In genomic region chr19:289651-290538, GRCh38 we compare ENCODE assay signal across 7 cellular contexts. TPM values are rescaled to one million over a fixed set of nuclear protein-coding genes. Genes with fewer than 3 reads are reported as not detected.
A peak's percentile ranks its signal among the peaks of the same experiment; 100 is the strongest.
DNase-seq lines count a peak whose midpoint lies in the region; ATAC-seq and TF ChIP-seq lines count a peak whose summit lies in the region.

No MANE protein-coding gene starts in this region.

- CTCF ChIA-PET in HCT116 (lab: Charles Lee) = no interaction called here

- no peak overlapping the region for H2AFZ ChIP-seq in HCT116 (ENCODE audit: low read depth, low read length, poor library complexity, severe bottlenecking)

- H3K4me3 ChIP-seq in HCT116 (replicated peaks in 1 of 2; ENCODE audit: low read depth in 1 of 2, low read length in 2 of 2) (peak overlapping the region; percentile 69 to 77), NT2/D1 (ENCODE audit: insufficient read length, low read depth) (peak overlapping the region; percentile 82), astrocyte of the spinal cord (ENCODE audit: low read depth, low read length) (peak overlapping the region; percentile 52), suprapubic skin (peak overlapping the region; percentile 50), SJCRH30 (no peak overlapping the region)

- intact Hi-C loops in HCT116 (cut with micrococcal nuclease) = no loop called here

- H3K36me3 ChIP-seq in HCT116 (ENCODE audit: control insufficient read depth in 1 of 2, insufficient read depth in 2 of 2, low read length in 2 of 2) (peaks cover 14% of the 10 kb centered on the region in 2 experiments; a peak in 3 of 4 replicates), NT2/D1 (ENCODE audit: insufficient read depth, insufficient read length, low read length) (peaks cover 7% of the 10 kb centered on the region), suprapubic skin (no peaks in the 10 kb centered on the region), SJCRH30 (no peaks in the 10 kb centered on the region)

- RAD21 ChIA-PET in HCT116 (lab: Charles Lee; ENCODE audit: low non-redundant PET in 1 of 2, low total read pairs in 2 of 2, uncharacterized antibody in 2 of 2, unreplicated experiment in 2 of 2) = no interaction called here

- peak; percentile 77 for ATAC-seq in HCT116

- H3K27ac ChIP-seq in HCT116 (ENCODE audit: low read depth, low read length) (peak overlapping the region; percentile 99), suprapubic skin (peak overlapping the region; percentile 89), SJCRH30 (no peak overlapping the region)

- POLR2A ChIA-PET in HCT116 (lab: Charles Lee) = interaction anchor here (0.6 kb wide), 1 partner anchor 1475 kb away, joined by 6 read pairs; no protein-coding TSS in a partner anchor

- 24% methylated on average over 15 of the region's 29 CpGs for WGBS in suprapubic skin

- no peak for TF ChIP-seq EP300 in suprapubic skin (IDR thresholded peaks at IDR 0.05)

- peaks cover 12 to 28% of the 10 kb centered on the region in 2 experiments for H3K4me1 ChIP-seq in HCT116 (ENCODE audit: control insufficient read depth in 1 of 2, insufficient read depth in 2 of 2, low read length in 2 of 2)
- H3K4me1 ChIP-seq in NT2/D1 (ENCODE audit: insufficient read depth, insufficient read length) = peaks cover 19% of the 10 kb centered on the region
- peaks cover 36% of the 10 kb centered on the region for H3K4me1 ChIP-seq in suprapubic skin
- H3K4me1 ChIP-seq in SJCRH30 = no peaks in the 10 kb centered on the region

- H3K9me3 ChIP-seq in HCT116 (ENCODE audit: control insufficient read depth in 1 of 2, insufficient read depth in 1 of 2, low read depth in 1 of 2, low read length in 2 of 2) = no peaks in the 10 kb centered on the region
- H3K9me3 ChIP-seq in NT2/D1 (ENCODE audit: insufficient read depth, low read length) = no peaks in the 10 kb centered on the region; the same call in 1 of the 2 replicates
- H3K9me3 ChIP-seq in suprapubic skin = no peaks in the 10 kb centered on the region
- no peaks in the 10 kb centered on the region for H3K9me3 ChIP-seq in SJCRH30 (replicated peaks)

- TF ChIP-seq RAD21 in HCT116 (IDR thresholded peaks at IDR 0.05; ENCODE audit: low read depth) = no peak

- in situ Hi-C loops in astrocyte of the spinal cord (cut with HindIII; ENCODE audit: low sequenced_read_pairs) = no loop called here

- H3K4me2 ChIP-seq in HCT116 (ENCODE audit: low read length) = peak overlapping the region; percentile 84

- peaks cover 50% of the 10 kb centered on the region for H3K79me2 ChIP-seq in HCT116 (ENCODE audit: insufficient read depth, low read length)

- TF ChIP-seq CTCF in HCT116 (IDR thresholded peaks at IDR 0.05 in 2 of 3, conservative IDR thresholded peaks at IDR 0.05 in 1 of 3; ENCODE audit: borderline replicate concordance in 1 of 3, insufficient read depth in 1 of 3, low read depth in 2 of 3, low read length in 2 of 3) (no peak), astrocyte of the spinal cord (IDR thresholded peaks at IDR 0.05; ENCODE audit: low read depth, low read length) (no peak), suprapubic skin (IDR thresholded peaks at IDR 0.05) (no peak)

- peak; percentile 74 for DNase-seq in HCT116 (ENCODE audit: low read depth, low spot score)
- peak; percentile 76 for DNase-seq in NT2/D1 (ENCODE audit: low read depth, low spot score)
- DNase-seq in astrocyte of the spinal cord (ENCODE audit: low read depth, low spot score) = peak; percentile 65
- peak; percentile 95 for DNase-seq in kidney tubule cell (ENCODE audit: low spot score)
- DNase-seq in suprapubic skin (ENCODE audit: low spot score in 2 of 2) = no peak
- DNase-seq in AML-193 (lab: John Stamatoyannopoulos, UW) = no peak
- no peak for DNase-seq in SJCRH30

- H3K9ac ChIP-seq in HCT116 (ENCODE audit: low read length) (peak overlapping the region; percentile 97), NT2/D1 (ENCODE audit: insufficient read length, low read depth) (peak overlapping the region; percentile 86)

- TSS peak; percentile 37 for BruUV-seq in HCT116 (replicated peaks; lab: Mats Ljungman, UMichigan)

- no peaks in the 10 kb centered on the region for H4K20me1 ChIP-seq in HCT116 (ENCODE audit: insufficient read depth)

- H3K9me2 ChIP-seq in HCT116 (ENCODE audit: insufficient read depth) = no peaks in the 10 kb centered on the region

- no peaks in the 10 kb centered on the region for H3K27me3 ChIP-seq in HCT116 (ENCODE audit: insufficient read depth, low read length)
- peaks cover 15% of the 10 kb centered on the region for H3K27me3 ChIP-seq in NT2/D1 (ENCODE audit: insufficient read depth, insufficient read length)
- H3K27me3 ChIP-seq in suprapubic skin = peaks cover 51% of the 10 kb centered on the region
- H3K27me3 ChIP-seq in SJCRH30 = no peaks in the 10 kb centered on the region; the same call in 1 of the 2 replicates

- TF ChIP-seq POLR2A in HCT116 (IDR thresholded peaks at IDR 0.05; ENCODE audit: borderline replicate concordance, extremely low read depth, insufficient read depth, insufficient read length) (no peak), suprapubic skin (IDR thresholded peaks at IDR 0.05) (no peak)

TF ChIP-seq in HCT116, 20 proteins besides CTCF, POLR2A, EP300 and RAD21:
- TF ChIP-seq, protein P1, sequence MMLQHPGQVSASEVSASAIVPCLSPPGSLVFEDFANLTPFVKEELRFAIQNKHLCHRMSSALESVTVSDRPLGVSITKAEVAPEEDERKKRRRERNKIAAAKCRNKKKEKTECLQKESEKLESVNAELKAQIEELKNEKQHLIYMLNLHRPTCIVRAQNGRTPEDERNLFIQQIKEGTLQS (IDR thresholded peaks at IDR 0.05) = no peak
- 0 out of 2 replicates have a peak, but pooled peaks have one; percentile 45 for TF ChIP-seq POLR2AphosphoS5 (IDR thresholded peaks at IDR 0.05; ENCODE audit: low read depth, low read length)

RNA-seq across cellular contexts. Expression of gene PLPP2, which starts 1.3 kb away (rescaled TPM):
- total RNA-seq in HCT116 (2021; ENCODE audit: unreplicated experiment) (128 TPM), suprapubic skin (100 to 1,000 TPM in 3 of 4 donors, 10 to 100 TPM in 1; 75.9 to 114 (median 109) TPM)
- polyA plus RNA-seq in HCT116 (2012) = 153 and 158 TPM in 2 replicates
- 0.04 TPM in 1 of 2 replicates, not detected in the other for total RNA-seq in SJCRH30 (2014; rRNA removed; shearing (Covaris generic))

RNA-seq across cellular contexts. Expression of gene MIER2, which starts 54.7 kb away (rescaled TPM):
- total RNA-seq in HCT116 (2021; ENCODE audit: unreplicated experiment) (41.5 TPM), suprapubic skin (10 to 100 TPM; 17.5 to 55.7 (median 44.8) TPM)
- 36.1 and 42.5 TPM in 2 replicates for polyA plus RNA-seq in HCT116 (2012)
- 14.8 and 18.5 TPM in 2 replicates for total RNA-seq in SJCRH30 (2014; rRNA removed; shearing (Covaris generic))

Comparison
In these comparisons a context has a peak if more than half of its experiments do, and no peak if none do; other contexts are left out.
1. DNase-seq: peak in HCT116 (single experiment), NT2/D1 (single experiment), astrocyte of the spinal cord (single experiment) and kidney tubule cell (single experiment); none in suprapubic skin (0 of 2), AML-193 (0 of 2) and SJCRH30 (0 of 2).
2. RNA of gene PLPP2, which starts 1.3 kb away (total RNA-seq): 128 TPM in HCT116 (single experiment) and 75.9 to 114 TPM in suprapubic skin; 0.04 TPM in SJCRH30; every median in the first group is over 10 times any median in the second.